18 cellular contexts compared by ENCODE assay signal in genomic region chr3:187286467-187287059, GRCh38. TPM values are rescaled to one million over a fixed set of nuclear protein-coding genes. Genes with fewer than 3 reads are reported as not detected.
DNase-seq lines count a peak whose midpoint lies in the region; ATAC-seq, FAIRE-seq and TF ChIP-seq lines count a peak whose summit lies in the region.
"Had no signal": no experiment of that assay in that cellular context is flagged by ENCODE, and none has a peak within 500 bp of the region (broad histone marks: within the 10 kb centered on the region; RNA-seq: fewer than 3 reads in every experiment).

No MANE protein-coding gene starts in this region.

- no peaks in the 10 kb centered on the region for H3K36me3 ChIP-seq in K562 (ENCODE audit: control insufficient read depth, insufficient read depth, low read length)
- peaks cover 0 to 2% of the 10 kb centered on the region in 2 experiments; a peak in 2 of 5 replicates for H3K36me3 ChIP-seq in HepG2 (replicated peaks in 1 of 2; ENCODE audit: control insufficient read depth in 1 of 2, insufficient read depth in 2 of 2, low read length in 2 of 2)
- H3K36me3 ChIP-seq: BE2C had no signal

- peak; percentile 11 to 14; a peak in 2 of 4 replicates for TF ChIP-seq RAD21 in K562 (CRISPR knock-in tag; conservative IDR thresholded peaks at IDR 0.05 in 1 of 2, IDR thresholded peaks at IDR 0.05 in 1 of 2)
- TF ChIP-seq RAD21 in HepG2 (CRISPR knock-in tag; IDR thresholded peaks at IDR 0.05): no peak

- BruUV-seq in K562 (replicated peaks; lab: Mats Ljungman, UMichigan): no TSS peak
- BruUV-seq in HepG2 (replicated peaks; lab: Mats Ljungman, UMichigan): no TSS peak

- H3K4me1 ChIP-seq in K562 (replicated peaks in 1 of 2; ENCODE audit: control insufficient read depth in 2 of 2, insufficient read depth in 2 of 2, low read length in 2 of 2) (no peaks in the 10 kb centered on the region; a peak in 2 of 5 replicates), HepG2 (ENCODE audit: insufficient read depth, low read length) (peaks cover 30% of the 10 kb centered on the region)
- H3K4me1 ChIP-seq: BE2C had no signal

- H4K20me1 ChIP-seq in K562 (replicated peaks; ENCODE audit: control insufficient read depth, insufficient read depth, low read length) (no peaks in the 10 kb centered on the region), HepG2 (ENCODE audit: insufficient read depth, low read length) (no peaks in the 10 kb centered on the region)

- WGBS in K562 (ENCODE audit: insufficient coverage, low coverage, missing lambda C conversion rate): 15% methylated on average over 5 of the region's 5 CpGs
- 18% methylated on average over 5 of the region's 5 CpGs for WGBS in HepG2 (ENCODE audit: low lambda C conversion rate)

- H3K9ac ChIP-seq in K562 (ENCODE audit: insufficient read depth in 1 of 2, low read depth in 2 of 2, low read length in 2 of 2) (no peak overlapping the region), HepG2 (ENCODE audit: insufficient read depth, low read depth, low read length) (no peak overlapping the region)

- peak; percentile 79 for DNase-seq in AG09319 (ENCODE audit: extremely low read depth, low read depth)
- DNase-seq in HT1080 (ENCODE audit: low read depth): peak; percentile 32
- DNase-seq in K562 (ENCODE audit: extremely low read depth in 1 of 4, low spot score in 3 of 4): peak in 2 of 4 experiments; percentile 26 to 34
- peak; percentile 70 for DNase-seq in HepG2 (ENCODE audit: low spot score)
- DNase-seq in epidermal melanocyte (ENCODE audit: insufficient read length, low spot score): no peak
- no peak for DNase-seq in NCI-H1048 (lab: John Stamatoyannopoulos, UW)
- no peak for DNase-seq in foreskin melanocyte
- no peak for DNase-seq in cerebellar nuclear complex (lab: John Stamatoyannopoulos, UW)
- DNase-seq: activated CD8-positive, alpha-beta memory T cell treated with anti-CD3 and anti-CD28 coated beads, Interleukin-2, amount 10 ng/mL, durations not matched to agents 7 days and 5 days; BE2C; GDM1; heart right ventricle; NCI-H446 treated with DMSO at 0.1 percent for 48 hours; stimulated activated CD4-positive, alpha-beta T cell treated with anti-CD3 and anti-CD28 coated beads, Interleukin-2, amount 100 ng/mL, for 24 hours had no signal

- CTCF ChIA-PET in K562 (lab: Yijun Ruan, JAX; ENCODE audit: low intra/inter-chr PET ratio): no interaction called here
- CTCF ChIA-PET in HepG2 (lab: Yijun Ruan, JAX; ENCODE audit: low intra/inter-chr PET ratio, low total read pairs): no interaction called here

- intact Hi-C loops in K562 (cut with micrococcal nuclease) (no loop called here), HepG2 (cut with micrococcal nuclease; ENCODE audit: unreplicated experiment) (no loop called here)

- in situ Hi-C loops in K562 (cut with MboI): no loop called here
- in situ Hi-C loops in HepG2 (cut with HindIII; ENCODE audit: extremely low pct_ligation_motif_present, low pct_unique_long_range_greater_than_20kb): no loop called here

- no peaks in the 10 kb centered on the region for H3K9me1 ChIP-seq in K562 (ENCODE audit: control insufficient read depth, insufficient read depth, low read length)

- H3K27me3 ChIP-seq in K562 (ENCODE audit: control insufficient read depth in 2 of 2, insufficient read depth in 2 of 2, low read length in 2 of 2) (peaks cover 3 to 15% of the 10 kb centered on the region in 2 experiments; a peak in 3 of 5 replicates), HepG2 (ENCODE audit: control insufficient read depth in 1 of 2, insufficient read depth in 2 of 2, low read length in 2 of 2) (peaks cover 0 to 6% of the 10 kb centered on the region in 2 experiments; a peak in 2 of 5 replicates)

- TF ChIP-seq CTCF in AG09319 (IDR thresholded peaks at IDR 0.05; ENCODE audit: low read depth, low read length): no peak
- TF ChIP-seq CTCF in K562 (IDR thresholded peaks at IDR 0.05 in 2 of 3, conservative IDR thresholded peaks at IDR 0.05 in 1 of 3; ENCODE audit: insufficient read depth in 2 of 3, low read depth in 1 of 3, low read length in 3 of 3): no peak
- TF ChIP-seq CTCF in HepG2 (CRISPR knock-in tag; IDR thresholded peaks at IDR 0.05): no peak

- POLR2A ChIA-PET in K562 (lab: Yijun Ruan, JAX): no interaction called here
- POLR2A ChIA-PET in HepG2 (lab: Yijun Ruan, JAX): interaction anchor here (1.0 kb wide), 1 partner anchor 10 kb away, joined by 3 read pairs; no protein-coding TSS in a partner anchor

- ATAC-seq in K562 (peak; percentile 91), HepG2 (peak; percentile 89)
- ATAC-seq: activated CD8-positive, alpha-beta memory T cell treated with anti-CD3 and anti-CD28 coated beads, Interleukin-2, amount 10 ng/mL, durations not matched to agents 7 days and 5 days; stimulated activated effector memory CD8-positive, alpha-beta T cell treated with anti-CD3 and anti-CD28 coated beads, Interleukin-12 subunit alpha, Interleukin-12 subunit beta, amount 100 ng/mL, for 72 hours had no signal

- H2AFZ ChIP-seq in K562 (ENCODE audit: low read depth, low read length) (peak overlapping the region; percentile 57), HepG2 (ENCODE audit: low read length) (no peak overlapping the region)

- peak; percentile 71 for TF ChIP-seq EP300 in K562 (IDR thresholded peaks at IDR 0.05; ENCODE audit: low read length)
- TF ChIP-seq EP300 in HepG2 (IDR thresholded peaks at IDR 0.05; ENCODE audit: low read depth in 2 of 2, low read length in 2 of 2): peak in 1 of 2 experiments; percentile 71; a peak in 2 of 4 replicates
- TF ChIP-seq EP300 in HepG2 (CRISPR knock-in tag; IDR thresholded peaks at IDR 0.05; ENCODE audit: borderline replicate concordance): peak; percentile 52; the same call in 1 of the 2 replicates

- H3K79me2 ChIP-seq in K562 (ENCODE audit: control insufficient read depth, insufficient read depth, low read length): no peaks in the 10 kb centered on the region
- H3K79me2 ChIP-seq in HepG2 (ENCODE audit: insufficient read depth, low read length): no peaks in the 10 kb centered on the region

- no peak for TF ChIP-seq POLR2A in K562 (conservative IDR thresholded peaks at IDR 0.05)
- peak; percentile 7 to 27; a peak in 2 of 4 replicates for TF ChIP-seq POLR2A in HepG2 (IDR thresholded peaks at IDR 0.05; ENCODE audit: insufficient read depth in 1 of 2, low read depth in 2 of 2, low read length in 2 of 2)

- no peak overlapping the region for H3K4me3 ChIP-seq in K562
- no peak overlapping the region for H3K4me3 ChIP-seq in HepG2 (replicated peaks in 1 of 3; ENCODE audit: insufficient read depth in 1 of 3, low read depth in 2 of 3, low read length in 3 of 3)
- H3K4me3 ChIP-seq: heart right ventricle, lung had no signal

- H3K4me2 ChIP-seq in K562 (ENCODE audit: insufficient read depth, low read length) (no peak overlapping the region; the same call in 1 of the 2 replicates), HepG2 (ENCODE audit: low read depth, low read length) (peak overlapping the region; percentile 37)

- H3K9me3 ChIP-seq in K562 (replicated peaks; ENCODE audit: control insufficient read depth, insufficient read depth, low read depth, low read length) (no peaks in the 10 kb centered on the region), HepG2 (ENCODE audit: low read length) (no peaks in the 10 kb centered on the region)
- H3K9me3 ChIP-seq: BE2C, heart right ventricle had no signal

- no peak overlapping the region; the same call in 2 of the 3 replicates for H3K27ac ChIP-seq in K562 (ENCODE audit: extremely low read depth, low read depth, low read length)
- H3K27ac ChIP-seq in HepG2 (ENCODE audit: extremely low read length, insufficient read depth, low read length): peak overlapping the region; percentile 67
- H3K27ac ChIP-seq: HL-60 had no signal

- peak; percentile 67 for FAIRE-seq in K562 (lab: Jason Lieb, UNC)
- FAIRE-seq in HepG2 (lab: Jason Lieb, UNC): peak; percentile 39

RNA-seq across cellular contexts. Expression of gene MASP1, which starts 5.0 kb away (rescaled TPM):
- 1.3 TPM in 1 of 2 replicates, not detected in the other for total RNA-seq in HT1080 (2014; rRNA removed; shearing (Covaris generic))
- polyA plus RNA-seq in HT1080 (2015; cell fraction: cytosol; rRNA removed): 0.06 and 0.19 TPM in 2 replicates
- polyA plus RNA-seq in HT1080 (2015; cell fraction: nucleus; rRNA removed): 0.11 TPM in 1 of 2 replicates, not detected in the other
- not detected in 2 replicates for total RNA-seq in K562 (2011; cell fraction: chromatin; rRNA removed; ENCODE audit: low replicate concordance)
- 0.33 TPM in 1 of 2 replicates, not detected in the other for total RNA-seq in K562 (2011; cell fraction: nucleolus; rRNA removed)
- not detected in 2 replicates for total RNA-seq in K562 (2011; cell fraction: nucleoplasm; rRNA removed)
- total RNA-seq in K562 (2014; rRNA removed): 0.16 TPM in 1 of 2 replicates, not detected in the other
- 0.16 and 0.22 TPM in 2 replicates for total RNA-seq in K562 (2014; rRNA removed; fragmentation: Illumina TruSeq; extraction: Trizol)
- not detected in 2 replicates for total RNA-seq in K562 (2015; rRNA removed; fragmentation: Illumina TruSeq; extraction: Trizol)
- 0.13 and 0.22 TPM in 2 replicates for total RNA-seq in K562 (2021)
- 0.22 and 0.24 TPM in 2 replicates for polyA plus RNA-seq in K562 (2011; rRNA removed)
- 0.19 and 0.24 TPM in 2 replicates for polyA plus RNA-seq in K562 (2011; cell fraction: cytosol; rRNA removed)
- polyA plus RNA-seq in K562 (2011; cell fraction: nucleus; rRNA removed): 0.14 TPM in 1 of 2 replicates, not detected in the other
- polyA plus RNA-seq in K562 (2012): 0.09 and 1.6 TPM in 2 replicates
- 0.03 and 0.24 TPM in 2 replicates for polyA plus RNA-seq in K562 (2014; fragmentation: Illumina TruSeq; extraction: Trizol)
- under 1 TPM; 0.18 to 0.24 TPM for polyA plus RNA-seq in K562 (2014; fragmentation: Nextera tagmentation; extraction: Ambion mirVana)
- not detected in 2 replicates for polyA plus RNA-seq in K562 (2014; rRNA removed)
- 0.07 and 0.18 TPM in 2 replicates for polyA minus RNA-seq in K562 (2011; rRNA and poly(A)+ RNA removed)
- not detected in 2 replicates for polyA minus RNA-seq in K562 (2011; cell fraction: cytosol; rRNA and poly(A)+ RNA removed)
- polyA minus RNA-seq in K562 (2011; cell fraction: nucleus; rRNA and poly(A)+ RNA removed): not detected in 2 replicates
- 9.3 and 10.8 TPM in 2 replicates for total RNA-seq in HepG2 (2016; rRNA removed; fragmentation: Illumina TruSeq; extraction: Trizol)
- total RNA-seq in HepG2 (2016; cell fraction: cytosol; rRNA removed; fragmentation: Illumina TruSeq; extraction: Trizol; ENCODE audit: low read depth): 1.7 and 3.3 TPM in 2 replicates
- 9.1 and 10.4 TPM in 2 replicates for total RNA-seq in HepG2 (2016; cell fraction: insoluble cytoplasmic fraction; rRNA removed; fragmentation: Illumina TruSeq; extraction: Trizol)
- total RNA-seq in HepG2 (2016; cell fraction: membrane; rRNA removed; fragmentation: Illumina TruSeq; extraction: Trizol): 6.3 and 6.5 TPM in 2 replicates
- 12.0 and 12.7 TPM in 2 replicates for total RNA-seq in HepG2 (2016; cell fraction: nucleus; rRNA removed; fragmentation: Illumina TruSeq; extraction: Trizol)
- polyA plus RNA-seq in HepG2 (2011; rRNA removed): 56.0 and 101 TPM in 2 replicates
- polyA plus RNA-seq in HepG2 (2011; cell fraction: cytosol; rRNA removed): 57.2 and 89.8 TPM in 2 replicates
- 40.9 and 70.4 TPM in 2 replicates for polyA plus RNA-seq in HepG2 (2011; cell fraction: nucleus; rRNA removed)
- polyA plus RNA-seq in HepG2 (2012): 68.4 and 103 TPM in 2 replicates
- polyA plus RNA-seq in HepG2 (2016; cell fraction: cytosol; fragmentation: Illumina TruSeq; extraction: Trizol; ENCODE audit: low read depth): 2.1 and 3.3 TPM in 2 replicates
- 6.9 and 8.4 TPM in 2 replicates for polyA plus RNA-seq in HepG2 (2016; cell fraction: insoluble cytoplasmic fraction; fragmentation: Illumina TruSeq; extraction: Trizol; ENCODE audit: low read depth)
- polyA plus RNA-seq in HepG2 (2016; cell fraction: membrane; fragmentation: Illumina TruSeq; extraction: Trizol; ENCODE audit: low read depth): 3.7 and 3.9 TPM in 2 replicates
- polyA plus RNA-seq in HepG2 (2016; cell fraction: nucleus; fragmentation: Illumina TruSeq; extraction: Trizol; ENCODE audit: insufficient read depth, low read depth): 8.7 and 10.5 TPM in 2 replicates
- polyA minus RNA-seq in HepG2 (2011; rRNA and poly(A)+ RNA removed; ENCODE audit: low replicate concordance): 15.9 and 150 TPM in 2 replicates
- 35.9 and 59.8 TPM in 2 replicates for polyA minus RNA-seq in HepG2 (2011; cell fraction: cytosol; rRNA and poly(A)+ RNA removed)
- polyA minus RNA-seq in HepG2 (2011; cell fraction: nucleus; rRNA and poly(A)+ RNA removed): 42.6 and 75.7 TPM in 2 replicates
- total RNA-seq: activated CD8-positive, alpha-beta memory T cell treated with anti-CD3 and anti-CD28 coated beads, Interleukin-2, amount 10 ng/mL, durations not matched to agents 7 days and 5 days; osteocyte had no signal

Comparison
In these comparisons a context has a peak if more than half of its experiments do, and no peak if none do; other contexts are left out.
1. DNase-seq: peak in AG09319 (single experiment), HT1080 (single experiment) and HepG2 (single experiment); none in epidermal melanocyte (single experiment), NCI-H1048 (single experiment), foreskin melanocyte (single experiment) and cerebellar nuclear complex (0 of 2).